In genomic region chr19:4120933-4121612, GRCh38 we compare ENCODE assay signal across 1 cellular context.
TF ChIP-seq lines count a peak whose summit lies in the region.

No MANE protein-coding gene starts in this region.

TF ChIP-seq in HepG2, 621 proteins besides CTCF, POLR2A, EP300 and RAD21:
- TF ChIP-seq RBFOX2 (IDR thresholded peaks at IDR 0.05; ENCODE audit: low read depth, low read length) (peak; percentile 31; the same call in 1 of the 2 replicates), ZNF703 (CRISPR knock-in tag; IDR thresholded peaks at IDR 0.05; ENCODE audit: borderline replicate concordance) (no peak)
